ENCODE assay signal across 8 cellular contexts in the genomic region with DNA sequence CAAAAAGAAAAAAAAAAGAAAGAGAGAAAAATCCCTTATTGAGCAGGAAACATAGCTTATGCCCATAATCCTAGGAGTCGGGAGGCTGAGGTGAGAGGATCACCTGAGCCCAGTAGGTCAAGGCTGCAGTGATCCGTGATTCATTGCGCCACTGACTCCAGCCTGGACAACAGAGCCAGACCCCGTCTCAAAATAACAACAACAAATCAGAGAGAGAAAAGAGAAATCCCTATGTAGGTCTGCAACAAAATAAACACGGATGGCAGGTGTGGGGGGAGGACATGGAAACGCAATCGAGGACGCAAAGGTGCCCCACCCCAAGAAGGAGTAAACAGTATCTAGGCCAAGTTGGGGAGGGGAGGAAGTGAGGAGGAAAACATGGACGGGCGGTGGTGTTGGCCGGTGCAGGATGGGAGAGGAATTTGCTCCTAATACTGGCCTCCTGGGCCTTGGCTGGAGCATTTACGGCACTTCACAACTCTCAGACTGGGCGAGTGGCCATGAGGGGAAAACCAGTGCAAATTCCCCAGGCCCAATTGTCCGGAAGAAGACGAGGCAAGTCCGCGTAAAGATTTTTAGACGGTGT. TPM values are rescaled to one million over a fixed set of nuclear protein-coding genes. Genes with fewer than 3 reads are reported as not detected.
DNase-seq lines count a peak whose midpoint lies in the region; ATAC-seq and TF ChIP-seq lines count a peak whose summit lies in the region.

No MANE protein-coding gene starts in this region.

- WGBS in transverse colon (ENCODE audit: low coverage in 1 of 2), 2 donors: 27 to 36% methylated on average over 9 to 18 of the region's 18 CpGs

- CTCF ChIA-PET in AG04450 (lab: Charles Lee): interaction anchor here (0.6 to 2.9 kb wide), 7 partner anchors 19 to 358 kb away, joined by 3 to 16 read pairs (median 5); partner anchors contain the start of gene S100A6

- H3K27ac ChIP-seq in AG04450 (ENCODE audit: low read depth, low read length) (no peak overlapping the region), ascending aorta (peak overlapping the region; percentile 97 to 100), left lung (peak overlapping the region; percentile 99), transverse colon (peak overlapping the region; percentile 95 to 98 (median 96))

- intact Hi-C loops in ascending aorta (cut with DNase I) (no loop called here), left lung (cut with DNase I) (no loop called here), transverse colon (cut with DNase I; ENCODE audit: low total_unique reads) (no loop called here)

- H3K36me3 ChIP-seq in ascending aorta (peaks cover 11 to 19% of the 10 kb centered on the region in 2 donors), left lung (peaks cover 4 to 31% of the 10 kb centered on the region in 2 donors), transverse colon (peaks cover 0 to 22% (median 10%) of the 10 kb centered on the region in 4 donors)

- DNase-seq in AG04450 (ENCODE audit: low read depth, low spot score): no peak
- no peak for DNase-seq in ascending aorta (ENCODE audit: low spot score in 2 of 2)
- DNase-seq in left lung: no peak
- peak; percentile 61 for DNase-seq in transverse colon
- no peak for DNase-seq in NCI-H2107 treated with DMSO at 0.1 percent for 48 hours (lab: John Stamatoyannopoulos, UW; ENCODE audit: unreplicated experiment)

- TF ChIP-seq POLR2A in transverse colon (IDR thresholded peaks at IDR 0.05): no peak

- H3K9me3 ChIP-seq in AG04450 (ENCODE audit: control insufficient read depth, insufficient read depth, low read length) (no peaks in the 10 kb centered on the region; the same call in 1 of the 2 replicates), ascending aorta (no peaks in the 10 kb centered on the region), left lung (no peaks in the 10 kb centered on the region), transverse colon (no peaks in the 10 kb centered on the region)

- no peak for TF ChIP-seq CTCF in AG04450 (IDR thresholded peaks at IDR 0.05; ENCODE audit: low read depth, low read length)
- TF ChIP-seq CTCF in ascending aorta (IDR thresholded peaks at IDR 0.05): no peak
- no peak for TF ChIP-seq CTCF in left lung (IDR thresholded peaks at IDR 0.05)
- no peak for TF ChIP-seq CTCF in transverse colon (IDR thresholded peaks at IDR 0.05)

- H3K27me3 ChIP-seq in AG04450 (ENCODE audit: control insufficient read depth, insufficient read depth, low read length) (no peaks in the 10 kb centered on the region), ascending aorta (no peaks in the 10 kb centered on the region), left lung (no peaks in the 10 kb centered on the region), transverse colon (no peaks in the 10 kb centered on the region)

- in situ Hi-C loops in transverse colon (cut with MboI; ENCODE audit: low pct_ligation_motif_present in 1 of 4, low pct_unique_long_range_greater_than_20kb in 1 of 4, low sequenced_read_pairs in 3 of 4): no loop called here

- H3K4me1 ChIP-seq in ascending aorta (peaks cover 7 to 28% of the 10 kb centered on the region in 2 donors), left lung (peaks cover 14 to 39% of the 10 kb centered on the region in 2 donors), transverse colon (peaks cover 20 to 67% (median 46%) of the 10 kb centered on the region in 4 donors)

- peak; percentile 5 for ATAC-seq in HG02678 (IDR thresholded peaks at IDR 0.05; ENCODE audit: unreplicated experiment)
- peak; percentile 51 for ATAC-seq in left lung
- no peak for ATAC-seq in GM21423 (IDR thresholded peaks at IDR 0.05; ENCODE audit: unreplicated experiment)
- no peak for ATAC-seq in HG02981 (IDR thresholded peaks at IDR 0.05; ENCODE audit: unreplicated experiment)

- TF ChIP-seq EP300 in transverse colon (IDR thresholded peaks at IDR 0.05; ENCODE audit: low read depth): no peak

- POLR2A ChIA-PET in AG04450 (lab: Yijun Ruan, JAX): interaction anchor here (0.6 to 2.0 kb wide), 23 partner anchors 10 to 357 kb away, joined by 3 to 18 read pairs (median 5); partner anchors contain the start of genes CREB3L4, ILF2, INTS3 and JTB

- H3K4me3 ChIP-seq in AG04450 (ENCODE audit: low read depth, low read length) (peak overlapping the region; percentile 45), ascending aorta (peak overlapping the region; percentile 71 to 97), left lung (peak overlapping the region in 1 of 2 donors; percentile 76), transverse colon (peak overlapping the region in 3 of 4 donors; percentile 53 to 66 (median 64))

RNA-seq across cellular contexts. Expression of gene CHTOP, which starts 0.6 kb away (rescaled TPM):
- 49.2 and 59.5 TPM in 2 replicates for polyA plus RNA-seq in AG04450 (2011; rRNA removed)
- polyA minus RNA-seq in AG04450 (2011; rRNA and poly(A)+ RNA removed): 30.2 and 38.7 TPM in 2 replicates
- 58.9 TPM for total RNA-seq in ascending aorta
- total RNA-seq in left lung: 10 to 100 TPM; 54.5 to 65.5 TPM
- total RNA-seq in transverse colon: 10 to 100 TPM; 35.2 to 86.1 (median 65.2) TPM

RNA-seq across cellular contexts. Expression of gene S100A1, which starts 5.0 kb away (rescaled TPM):
- polyA plus RNA-seq in AG04450 (2011; rRNA removed): 0.21 and 0.31 TPM in 2 replicates
- polyA minus RNA-seq in AG04450 (2011; rRNA and poly(A)+ RNA removed): 0.46 and 1.00 TPM in 2 replicates
- total RNA-seq in ascending aorta (not detected), left lung (1 to 10 TPM in 1 of 2 donors, under 1 TPM in 1; 0.93 to 2.3 TPM), transverse colon (1 to 10 TPM in 2 of 4 donors, not detected in 2; 3.7 to 4.4 TPM)

RNA-seq across cellular contexts. Expression of gene S100A13, which starts 5.9 kb away (rescaled TPM):
- polyA plus RNA-seq in AG04450 (2011; rRNA removed): 310 and 323 TPM in 2 replicates
- 91.6 and 95.5 TPM in 2 replicates for polyA minus RNA-seq in AG04450 (2011; rRNA and poly(A)+ RNA removed)
- total RNA-seq in ascending aorta (89.7 TPM), left lung (10 to 100 TPM; 75.1 to 80.0 TPM), transverse colon (10 to 100 TPM; 33.8 to 67.8 (median 45.5) TPM)

RNA-seq across cellular contexts. Expression of gene S100A14, which starts 17.1 kb away (rescaled TPM):
- polyA plus RNA-seq in AG04450 (2011; rRNA removed): 0.09 TPM in 1 of 2 replicates, not detected in the other
- polyA minus RNA-seq in AG04450 (2011; rRNA and poly(A)+ RNA removed): not detected in 2 replicates
- total RNA-seq in ascending aorta (1.5 TPM), left lung (100 to 1,000 TPM in 1 of 2 donors, 10 to 100 TPM in 1; 100.0 to 152 TPM), transverse colon (100 to 1,000 TPM; 134 to 514 (median 437) TPM)

RNA-seq across cellular contexts. Expression of gene S100A16, which starts 20.3 kb away (rescaled TPM):
- polyA plus RNA-seq in AG04450 (2011; rRNA removed): 224 and 256 TPM in 2 replicates
- polyA minus RNA-seq in AG04450 (2011; rRNA and poly(A)+ RNA removed): 109 and 145 TPM in 2 replicates
- total RNA-seq in ascending aorta: 364 TPM
- total RNA-seq in left lung: 100 to 1,000 TPM; 118 to 145 TPM
- total RNA-seq in transverse colon: 100 to 1,000 TPM; 181 to 223 (median 196) TPM

Comparison
In these comparisons a context has a peak if more than half of its experiments do, and no peak if none do; other contexts are left out.
1. ATAC-seq: peak in HG02678 (single experiment) and left lung (single experiment); none in GM21423 (single experiment) and HG02981 (single experiment).